ENCODE assay signal across 1 cellular context in genomic region chr11:76825726-76826396, GRCh38.
TF ChIP-seq lines count a peak whose summit lies in the region.

No MANE protein-coding gene starts in this region.

TF ChIP-seq in K562, 482 proteins besides CTCF, POLR2A, EP300 and RAD21 (continued from another document):
- no peak for TF ChIP-seq E2F5 (CRISPR knock-in tag; IDR thresholded peaks at IDR 0.05)
- TF ChIP-seq HDGF (IDR thresholded peaks at IDR 0.05), result no peak
- no peak for TF ChIP-seq PTBP1 (IDR thresholded peaks at IDR 0.05; ENCODE audit: low read depth, low read length)
- TF ChIP-seq ZSCAN29 (IDR thresholded peaks at IDR 0.05), result no peak
- TF ChIP-seq RNF2 (IDR thresholded peaks at IDR 0.05), result no peak
- TF ChIP-seq, protein P1, sequence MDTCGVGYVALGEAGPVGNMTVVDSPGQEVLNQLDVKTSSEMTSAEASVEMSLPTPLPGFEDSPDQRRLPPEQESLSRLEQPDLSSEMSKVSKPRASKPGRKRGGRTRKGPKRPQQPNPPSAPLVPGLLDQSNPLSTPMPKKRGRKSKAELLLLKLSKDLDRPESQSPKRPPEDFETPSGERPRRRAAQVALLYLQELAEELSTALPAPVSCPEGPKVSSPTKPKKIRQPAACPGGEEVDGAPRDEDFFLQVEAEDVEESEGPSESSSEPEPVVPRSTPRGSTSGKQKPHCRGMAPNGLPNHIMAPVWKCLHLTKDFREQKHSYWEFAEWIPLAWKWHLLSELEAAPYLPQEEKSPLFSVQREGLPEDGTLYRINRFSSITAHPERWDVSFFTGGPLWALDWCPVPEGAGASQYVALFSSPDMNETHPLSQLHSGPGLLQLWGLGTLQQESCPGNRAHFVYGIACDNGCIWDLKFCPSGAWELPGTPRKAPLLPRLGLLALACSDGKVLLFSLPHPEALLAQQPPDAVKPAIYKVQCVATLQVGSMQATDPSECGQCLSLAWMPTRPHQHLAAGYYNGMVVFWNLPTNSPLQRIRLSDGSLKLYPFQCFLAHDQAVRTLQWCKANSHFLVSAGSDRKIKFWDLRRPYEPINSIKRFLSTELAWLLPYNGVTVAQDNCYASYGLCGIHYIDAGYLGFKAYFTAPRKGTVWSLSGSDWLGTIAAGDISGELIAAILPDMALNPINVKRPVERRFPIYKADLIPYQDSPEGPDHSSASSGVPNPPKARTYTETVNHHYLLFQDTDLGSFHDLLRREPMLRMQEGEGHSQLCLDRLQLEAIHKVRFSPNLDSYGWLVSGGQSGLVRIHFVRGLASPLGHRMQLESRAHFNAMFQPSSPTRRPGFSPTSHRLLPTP (IDR thresholded peaks at IDR 0.05; ENCODE audit: borderline replicate concordance, extremely low read depth, insufficient read length), result no peak
- no peak for TF ChIP-seq MCM7 (IDR thresholded peaks at IDR 0.05)
- TF ChIP-seq DACH1 (IDR thresholded peaks at IDR 0.05; ENCODE audit: partially characterized antibody), result no peak
- no peak for TF ChIP-seq RBBP5 (IDR thresholded peaks at IDR 0.05; ENCODE audit: borderline replicate concordance, insufficient read depth, low read length, poor library complexity, severe bottlenecking)
- no peak for TF ChIP-seq SMC3 (conservative IDR thresholded peaks at IDR 0.05; ENCODE audit: insufficient read depth, low read depth, low read length)
- TF ChIP-seq ILF3 (IDR thresholded peaks at IDR 0.05; ENCODE audit: borderline replicate concordance), result no peak
- no peak for TF ChIP-seq E2F3 (CRISPR knock-in tag; IDR thresholded peaks at IDR 0.05)
- TF ChIP-seq CSDE1 (IDR thresholded peaks at IDR 0.05), result no peak
- TF ChIP-seq, protein P2, sequence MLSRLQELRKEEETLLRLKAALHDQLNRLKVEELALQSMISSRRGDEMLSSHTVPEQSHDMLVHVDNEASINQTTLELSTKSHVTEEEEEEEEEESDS (CRISPR knock-in tag; IDR thresholded peaks at IDR 0.05), result no peak
- TF ChIP-seq ZNF668 (CRISPR knock-in tag; IDR thresholded peaks at IDR 0.05), result no peak
- no peak for TF ChIP-seq ADNP (tag; IDR thresholded peaks at IDR 0.05)
- TF ChIP-seq BMI1 (IDR thresholded peaks at IDR 0.05; ENCODE audit: low read length), result no peak
- no peak for TF ChIP-seq ID3 (CRISPR knock-in tag; IDR thresholded peaks at IDR 0.05)
- TF ChIP-seq ID3 (tag; IDR thresholded peaks at IDR 0.05), result peak; percentile 32; the same call in 1 of the 2 replicates
- no peak for TF ChIP-seq ZNF609 (CRISPR knock-in tag; IDR thresholded peaks at IDR 0.05; ENCODE audit: borderline replicate concordance)
- peak; percentile 68 for TF ChIP-seq NCOR1 (IDR thresholded peaks at IDR 0.05)
- peak; percentile 32; the same call in 1 of the 2 replicates for TF ChIP-seq ELF1 (tag; IDR thresholded peaks at IDR 0.05)
- 0 out of 2 replicates have a peak, but pooled peaks have one; percentile 39 for TF ChIP-seq ZNF589 (CRISPR knock-in tag; IDR thresholded peaks at IDR 0.05; ENCODE audit: low read depth)
- TF ChIP-seq, protein P3, sequence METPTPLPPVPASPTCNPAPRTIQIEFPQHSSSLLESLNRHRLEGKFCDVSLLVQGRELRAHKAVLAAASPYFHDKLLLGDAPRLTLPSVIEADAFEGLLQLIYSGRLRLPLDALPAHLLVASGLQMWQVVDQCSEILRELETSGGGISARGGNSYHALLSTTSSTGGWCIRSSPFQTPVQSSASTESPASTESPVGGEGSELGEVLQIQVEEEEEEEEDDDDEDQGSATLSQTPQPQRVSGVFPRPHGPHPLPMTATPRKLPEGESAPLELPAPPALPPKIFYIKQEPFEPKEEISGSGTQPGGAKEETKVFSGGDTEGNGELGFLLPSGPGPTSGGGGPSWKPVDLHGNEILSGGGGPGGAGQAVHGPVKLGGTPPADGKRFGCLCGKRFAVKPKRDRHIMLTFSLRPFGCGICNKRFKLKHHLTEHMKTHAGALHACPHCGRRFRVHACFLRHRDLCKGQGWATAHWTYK (CRISPR knock-in tag; IDR thresholded peaks at IDR 0.05), result no peak
- no peak for TF ChIP-seq ZNF444 (CRISPR knock-in tag; IDR thresholded peaks at IDR 0.05)
- TF ChIP-seq GTF2A2 (tag; IDR thresholded peaks at IDR 0.05), result no peak
- no peak for TF ChIP-seq MYBL2 (IDR thresholded peaks at IDR 0.05; ENCODE audit: low read depth)
- no peak for TF ChIP-seq MYBL2 (CRISPR knock-in tag; IDR thresholded peaks at IDR 0.05; ENCODE audit: borderline replicate concordance)
- no peak for TF ChIP-seq THRB (CRISPR knock-in tag; conservative IDR thresholded peaks at IDR 0.05)
- TF ChIP-seq E2F8 (IDR thresholded peaks at IDR 0.05; ENCODE audit: low read depth, partially characterized antibody), result no peak
- no peak for TF ChIP-seq ZFP1 (CRISPR knock-in tag; IDR thresholded peaks at IDR 0.05)
- TF ChIP-seq ZNF124 (CRISPR knock-in tag; IDR thresholded peaks at IDR 0.05), result no peak
- no peak for TF ChIP-seq SAP30 (IDR thresholded peaks at IDR 0.05; ENCODE audit: borderline replicate concordance, insufficient read depth, low read depth, low read length, poor library complexity, severe bottlenecking)
- no peak for TF ChIP-seq HDAC1 (IDR thresholded peaks at IDR 0.05)
- TF ChIP-seq, protein P4, sequence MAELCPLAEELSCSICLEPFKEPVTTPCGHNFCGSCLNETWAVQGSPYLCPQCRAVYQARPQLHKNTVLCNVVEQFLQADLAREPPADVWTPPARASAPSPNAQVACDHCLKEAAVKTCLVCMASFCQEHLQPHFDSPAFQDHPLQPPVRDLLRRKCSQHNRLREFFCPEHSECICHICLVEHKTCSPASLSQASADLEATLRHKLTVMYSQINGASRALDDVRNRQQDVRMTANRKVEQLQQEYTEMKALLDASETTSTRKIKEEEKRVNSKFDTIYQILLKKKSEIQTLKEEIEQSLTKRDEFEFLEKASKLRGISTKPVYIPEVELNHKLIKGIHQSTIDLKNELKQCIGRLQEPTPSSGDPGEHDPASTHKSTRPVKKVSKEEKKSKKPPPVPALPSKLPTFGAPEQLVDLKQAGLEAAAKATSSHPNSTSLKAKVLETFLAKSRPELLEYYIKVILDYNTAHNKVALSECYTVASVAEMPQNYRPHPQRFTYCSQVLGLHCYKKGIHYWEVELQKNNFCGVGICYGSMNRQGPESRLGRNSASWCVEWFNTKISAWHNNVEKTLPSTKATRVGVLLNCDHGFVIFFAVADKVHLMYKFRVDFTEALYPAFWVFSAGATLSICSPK (IDR thresholded peaks at IDR 0.05; ENCODE audit: borderline replicate concordance), result no peak
- no peak for TF ChIP-seq PML (IDR thresholded peaks at IDR 0.05; ENCODE audit: low read length)
- TF ChIP-seq BRF1 (IDR thresholded peaks at IDR 0.05; ENCODE audit: borderline replicate concordance, extremely low read depth, insufficient read length), result no peak
- TF ChIP-seq, protein P5, sequence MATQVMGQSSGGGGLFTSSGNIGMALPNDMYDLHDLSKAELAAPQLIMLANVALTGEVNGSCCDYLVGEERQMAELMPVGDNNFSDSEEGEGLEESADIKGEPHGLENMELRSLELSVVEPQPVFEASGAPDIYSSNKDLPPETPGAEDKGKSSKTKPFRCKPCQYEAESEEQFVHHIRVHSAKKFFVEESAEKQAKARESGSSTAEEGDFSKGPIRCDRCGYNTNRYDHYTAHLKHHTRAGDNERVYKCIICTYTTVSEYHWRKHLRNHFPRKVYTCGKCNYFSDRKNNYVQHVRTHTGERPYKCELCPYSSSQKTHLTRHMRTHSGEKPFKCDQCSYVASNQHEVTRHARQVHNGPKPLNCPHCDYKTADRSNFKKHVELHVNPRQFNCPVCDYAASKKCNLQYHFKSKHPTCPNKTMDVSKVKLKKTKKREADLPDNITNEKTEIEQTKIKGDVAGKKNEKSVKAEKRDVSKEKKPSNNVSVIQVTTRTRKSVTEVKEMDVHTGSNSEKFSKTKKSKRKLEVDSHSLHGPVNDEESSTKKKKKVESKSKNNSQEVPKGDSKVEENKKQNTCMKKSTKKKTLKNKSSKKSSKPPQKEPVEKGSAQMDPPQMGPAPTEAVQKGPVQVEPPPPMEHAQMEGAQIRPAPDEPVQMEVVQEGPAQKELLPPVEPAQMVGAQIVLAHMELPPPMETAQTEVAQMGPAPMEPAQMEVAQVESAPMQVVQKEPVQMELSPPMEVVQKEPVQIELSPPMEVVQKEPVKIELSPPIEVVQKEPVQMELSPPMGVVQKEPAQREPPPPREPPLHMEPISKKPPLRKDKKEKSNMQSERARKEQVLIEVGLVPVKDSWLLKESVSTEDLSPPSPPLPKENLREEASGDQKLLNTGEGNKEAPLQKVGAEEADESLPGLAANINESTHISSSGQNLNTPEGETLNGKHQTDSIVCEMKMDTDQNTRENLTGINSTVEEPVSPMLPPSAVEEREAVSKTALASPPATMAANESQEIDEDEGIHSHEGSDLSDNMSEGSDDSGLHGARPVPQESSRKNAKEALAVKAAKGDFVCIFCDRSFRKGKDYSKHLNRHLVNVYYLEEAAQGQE (CRISPR knock-in tag; IDR thresholded peaks at IDR 0.05; ENCODE audit: low read depth), result no peak
- TF ChIP-seq HIVEP1 (CRISPR knock-in tag; IDR thresholded peaks at IDR 0.05), result no peak
- peak; percentile 56; the same call in 1 of the 2 replicates for TF ChIP-seq RAD51 (IDR thresholded peaks at IDR 0.05; ENCODE audit: borderline replicate concordance, low read depth)
- no peak for TF ChIP-seq RBM14 (IDR thresholded peaks at IDR 0.05; ENCODE audit: borderline replicate concordance, insufficient read depth, low read depth, low read length)
- no peak for TF ChIP-seq KLF6 (CRISPR knock-in tag; IDR thresholded peaks at IDR 0.05; ENCODE audit: borderline replicate concordance)
